Comparison of ENCODE assay signal across 23 cellular contexts in the genomic region with DNA sequence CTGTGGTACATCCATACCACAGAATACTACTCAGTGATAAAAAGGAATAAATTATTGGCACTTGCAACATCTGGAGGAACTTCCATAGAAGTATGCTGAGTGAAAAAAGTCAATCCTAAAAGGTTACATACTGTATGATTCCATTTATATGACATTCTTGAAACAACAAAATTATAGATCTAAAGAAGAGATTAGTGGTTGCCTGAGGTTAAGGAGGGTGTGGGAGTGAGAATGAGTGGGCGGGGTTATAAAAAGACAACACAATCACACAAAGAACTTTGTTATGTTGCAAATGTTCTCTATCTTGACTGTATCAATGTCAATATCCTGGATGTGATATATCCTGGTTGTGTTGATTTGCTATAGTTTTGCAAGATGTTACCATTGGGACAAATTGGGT. TPM values are rescaled to one million over a fixed set of nuclear protein-coding genes. Genes with fewer than 3 reads are reported as not detected.
DNase-seq lines count a peak whose midpoint lies in the region; ATAC-seq and TF ChIP-seq lines count a peak whose summit lies in the region.
"Had no signal": no experiment of that assay in that cellular context is flagged by ENCODE, and none has a peak within 500 bp of the region (broad histone marks: within the 10 kb centered on the region; RNA-seq: fewer than 3 reads in every experiment).

No MANE protein-coding gene starts in this region.

- no peak overlapping the region for H3K4me3 Mint-ChIP-seq in activated CD8-positive, alpha-beta T cell treated with anti-CD3 and anti-CD28 coated beads for 36 hours
- no peak overlapping the region for H3K4me3 Mint-ChIP-seq in activated CD8-positive, alpha-beta T cell treated with anti-CD3 and anti-CD28 coated beads, Interleukin-2, amount 10 ng/mL, durations not matched to agents 7 days and 5 days
- H3K4me3 Mint-ChIP-seq in activated T-helper 17 cell treated with anti-CD3 and anti-CD28 coated beads, Interleukin-2, amount 50 U/mL, for 72 hours = no peak overlapping the region

- H3K36me3 Mint-ChIP-seq in activated CD8-positive, alpha-beta T cell treated with anti-CD3 and anti-CD28 coated beads for 36 hours (ENCODE audit: low read depth) = no peaks in the 10 kb centered on the region
- no peaks in the 10 kb centered on the region for H3K36me3 Mint-ChIP-seq in activated CD8-positive, alpha-beta T cell treated with anti-CD3 and anti-CD28 coated beads, Interleukin-2, amount 10 ng/mL, durations not matched to agents 7 days and 5 days (ENCODE audit: low read depth)
- no peaks in the 10 kb centered on the region for H3K36me3 Mint-ChIP-seq in activated T-helper 17 cell treated with anti-CD3 and anti-CD28 coated beads, Interleukin-2, amount 50 U/mL, for 72 hours (ENCODE audit: low read depth)

- ATAC-seq in activated CD8-positive, alpha-beta T cell treated with anti-CD3 and anti-CD28 coated beads for 36 hours = no peak
- no peak for ATAC-seq in activated CD8-positive, alpha-beta T cell treated with anti-CD3 and anti-CD28 coated beads, Interleukin-2, amount 10 ng/mL, durations not matched to agents 7 days and 5 days
- peak; percentile 48 for ATAC-seq in activated T-helper 17 cell treated with anti-CD3 and anti-CD28 coated beads, Interleukin-2, amount 50 U/mL, for 72 hours (replicated peaks)

- intact Hi-C loops in activated CD8-positive, alpha-beta T cell treated with anti-CD3 and anti-CD28 coated beads for 36 hours (cut with micrococcal nuclease) = no loop called here

- no peak for TF ChIP-seq CTCF in activated CD8-positive, alpha-beta T cell treated with anti-CD3 and anti-CD28 coated beads for 36 hours (IDR thresholded peaks at IDR 0.05)

- POLR2A ChIA-PET in activated CD8-positive, alpha-beta T cell treated with anti-CD3 and anti-CD28 coated beads for 36 hours (lab: Charles Lee) = no interaction called here
- POLR2A ChIA-PET in activated CD8-positive, alpha-beta T cell treated with anti-CD3 and anti-CD28 coated beads, Interleukin-2, amount 10 ng/mL, durations not matched to agents 7 days and 5 days (lab: Charles Lee) = no interaction called here

- H3K27me3 Mint-ChIP-seq in activated CD8-positive, alpha-beta T cell treated with anti-CD3 and anti-CD28 coated beads for 36 hours = no peaks in the 10 kb centered on the region
- peaks cover 8% of the 10 kb centered on the region for H3K27me3 Mint-ChIP-seq in activated CD8-positive, alpha-beta T cell treated with anti-CD3 and anti-CD28 coated beads, Interleukin-2, amount 10 ng/mL, durations not matched to agents 7 days and 5 days (ENCODE audit: low read depth)
- no peaks in the 10 kb centered on the region for H3K27me3 Mint-ChIP-seq in activated T-helper 17 cell treated with anti-CD3 and anti-CD28 coated beads, Interleukin-2, amount 50 U/mL, for 72 hours
- H3K27me3 Mint-ChIP-seq: CD4-positive, alpha-beta memory T cell had no signal

- no peak overlapping the region for H3K27ac Mint-ChIP-seq in activated CD8-positive, alpha-beta T cell treated with anti-CD3 and anti-CD28 coated beads for 36 hours
- H3K27ac Mint-ChIP-seq in activated CD8-positive, alpha-beta T cell treated with anti-CD3 and anti-CD28 coated beads, Interleukin-2, amount 10 ng/mL, durations not matched to agents 7 days and 5 days = no peak overlapping the region
- no peak overlapping the region for H3K27ac Mint-ChIP-seq in activated T-helper 17 cell treated with anti-CD3 and anti-CD28 coated beads, Interleukin-2, amount 50 U/mL, for 72 hours

- no peaks in the 10 kb centered on the region for H3K9me3 Mint-ChIP-seq in activated CD8-positive, alpha-beta T cell treated with anti-CD3 and anti-CD28 coated beads for 36 hours
- H3K9me3 Mint-ChIP-seq in activated CD8-positive, alpha-beta T cell treated with anti-CD3 and anti-CD28 coated beads, Interleukin-2, amount 10 ng/mL, durations not matched to agents 7 days and 5 days (ENCODE audit: insufficient read depth) = no peaks in the 10 kb centered on the region
- H3K9me3 Mint-ChIP-seq in activated T-helper 17 cell treated with anti-CD3 and anti-CD28 coated beads, Interleukin-2, amount 50 U/mL, for 72 hours = no peaks in the 10 kb centered on the region

- CTCF ChIA-PET in activated CD8-positive, alpha-beta T cell treated with anti-CD3 and anti-CD28 coated beads for 36 hours (lab: Charles Lee) = interaction anchor here (5.0 kb wide), 1 partner anchor 62 kb away, joined by 64 read pairs; no protein-coding TSS in a partner anchor
- CTCF ChIA-PET in activated CD8-positive, alpha-beta T cell treated with anti-CD3 and anti-CD28 coated beads, Interleukin-2, amount 10 ng/mL, durations not matched to agents 7 days and 5 days (lab: Charles Lee) = no interaction called here

- peak; percentile 38 for DNase-seq in activated CD8-positive, alpha-beta T cell treated with anti-CD3 and anti-CD28 coated beads for 36 hours
- DNase-seq in activated CD8-positive, alpha-beta T cell treated with anti-CD3 and anti-CD28 coated beads, Interleukin-2, amount 10 ng/mL, durations not matched to agents 7 days and 5 days = no peak
- DNase-seq in stimulated activated naive CD4-positive, alpha-beta T cell treated with Interleukin-2 at 50 U/mL for 16 hours (lab: John Stamatoyannopoulos, UW) = peak; percentile 7
- no peak for DNase-seq in stimulated activated naive CD4-positive, alpha-beta T cell (lab: John Stamatoyannopoulos, UW)
- DNase-seq in SKM-1 (lab: John Stamatoyannopoulos, UW; ENCODE audit: unreplicated experiment) (no peak), OCI-M2 (lab: John Stamatoyannopoulos, UW; ENCODE audit: unreplicated experiment) (no peak), kidney tubule cell (ENCODE audit: low spot score) (no peak)
- DNase-seq: Caco-2, GOT3, KG1, MM.1S, NCI-H1092, NCI-H1417 treated with DMSO at 0.1 percent for 48 hours, NCI-H1694 treated with DMSO at 0.1 percent for 48 hours, NCI-H2081, NCI-H2171, NCI-H226, NCI-H510A, NCI-H69, Peyer's patch, SHP77 treated with DMSO at 0.1 percent for 48 hours had no signal

- peaks cover 16% of the 10 kb centered on the region for H3K4me1 Mint-ChIP-seq in activated CD8-positive, alpha-beta T cell treated with anti-CD3 and anti-CD28 coated beads for 36 hours (ENCODE audit: low read depth)
- peaks cover 3% of the 10 kb centered on the region for H3K4me1 Mint-ChIP-seq in activated CD8-positive, alpha-beta T cell treated with anti-CD3 and anti-CD28 coated beads, Interleukin-2, amount 10 ng/mL, durations not matched to agents 7 days and 5 days (ENCODE audit: low read depth)
- peaks cover 17% of the 10 kb centered on the region for H3K4me1 Mint-ChIP-seq in activated T-helper 17 cell treated with anti-CD3 and anti-CD28 coated beads, Interleukin-2, amount 50 U/mL, for 72 hours

RNA-seq across cellular contexts. Expression of a gene that starts 21.2 kb away (rescaled TPM):
- total RNA-seq in activated CD8-positive, alpha-beta T cell treated with anti-CD3 and anti-CD28 coated beads for 36 hours = 100 to 1,000 TPM; 469 to 479 TPM
- 100 to 1,000 TPM; 338 to 339 TPM for total RNA-seq in activated CD8-positive, alpha-beta T cell treated with anti-CD3 and anti-CD28 coated beads, Interleukin-2, amount 10 ng/mL, durations not matched to agents 7 days and 5 days
- 100 to 1,000 TPM; 329 to 489 TPM for total RNA-seq in activated T-helper 17 cell treated with anti-CD3 and anti-CD28 coated beads, Interleukin-2, amount 50 U/mL, for 72 hours

RNA-seq across cellular contexts. Expression of a gene that starts 59.3 kb away (rescaled TPM):
- 1 to 10 TPM; 8.5 to 9.5 TPM for total RNA-seq in activated CD8-positive, alpha-beta T cell treated with anti-CD3 and anti-CD28 coated beads for 36 hours
- total RNA-seq in activated CD8-positive, alpha-beta T cell treated with anti-CD3 and anti-CD28 coated beads, Interleukin-2, amount 10 ng/mL, durations not matched to agents 7 days and 5 days = 1 to 10 TPM; 8.7 to 9.0 TPM
- 10 to 100 TPM in 1 of 2 donors, 1 to 10 TPM in 1; 8.0 to 10.1 TPM for total RNA-seq in activated T-helper 17 cell treated with anti-CD3 and anti-CD28 coated beads, Interleukin-2, amount 50 U/mL, for 72 hours

Comparison
In these comparisons a context has a peak if more than half of its experiments do, and no peak if none do; other contexts are left out.
1. DNase-seq: peak in activated CD8-positive, alpha-beta T cell treated with anti-CD3 and anti-CD28 coated beads for 36 hours (single experiment) and stimulated activated naive CD4-positive, alpha-beta T cell treated with Interleukin-2 at 50 U/mL for 16 hours (single experiment); none in activated CD8-positive, alpha-beta T cell treated with anti-CD3 and anti-CD28 coated beads, Interleukin-2, amount 10 ng/mL, durations not matched to agents 7 days and 5 days (single experiment), stimulated activated naive CD4-positive, alpha-beta T cell (0 of 6), SKM-1 (single experiment), OCI-M2 (single experiment) and kidney tubule cell (single experiment).